ENCODE assay signal across 17 cellular contexts in the genomic region with DNA sequence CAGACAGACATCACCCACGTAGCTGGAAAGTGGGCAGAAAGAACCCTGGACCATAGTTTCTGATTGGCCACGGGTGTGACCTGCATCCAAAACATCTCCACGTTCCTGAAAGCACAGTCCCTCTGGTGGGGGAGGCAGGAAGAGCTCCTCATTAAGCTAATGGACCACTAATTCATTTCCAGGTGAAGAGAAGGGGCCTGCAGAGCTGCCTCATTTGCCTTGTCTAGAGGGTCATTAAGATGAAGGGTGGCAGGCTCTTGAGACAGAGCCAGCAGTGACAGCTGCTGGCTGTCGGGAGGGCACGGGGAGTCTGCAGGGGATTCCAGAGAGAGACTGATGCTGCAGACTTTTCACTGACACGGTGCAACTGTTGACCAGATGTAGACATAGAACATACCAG.
DNase-seq lines count a peak whose midpoint lies in the region; TF ChIP-seq lines count a peak whose summit lies in the region.
"Had no signal": no experiment of that assay in that cellular context is flagged by ENCODE, and none has a peak within 500 bp of the region (broad histone marks: within the 10 kb centered on the region; RNA-seq: fewer than 3 reads in every experiment).

No MANE protein-coding gene starts in this region.

- H3K9me3 Mint-ChIP-seq in brain (no peaks in the 10 kb centered on the region), progenitor cell of endocrine pancreas (ENCODE audit: low read depth) (no peaks in the 10 kb centered on the region), immature natural killer cell (no peaks in the 10 kb centered on the region)
- H3K9me3 Mint-ChIP-seq: mesothelial cell of epicardium had no signal

- peak; percentile 2 for DNase-seq in NCI-H1436 (lab: John Stamatoyannopoulos, UW)
- no peak for DNase-seq in NCI-H1436 treated with DMSO at 0.1 percent for 48 hours (lab: John Stamatoyannopoulos, UW)
- DNase-seq in NCI-H2171 (lab: John Stamatoyannopoulos, UW): peak; percentile 43
- DNase-seq in progenitor cell of endocrine pancreas (ENCODE audit: low spot score, unreplicated experiment): no peak
- no peak for DNase-seq in AG08395 (ENCODE audit: low spot score)
- DNase-seq in HK-2 (ENCODE audit: unreplicated experiment): no peak
- no peak for DNase-seq in immature natural killer cell
- DNase-seq: activated gamma-delta T cell; CD4-positive, CD25-positive, alpha-beta regulatory T cell; gastrocnemius medialis; ovary; spleen; stimulated activated naive CD8-positive, alpha-beta T cell treated with anti-CD3 and anti-CD28 coated beads, Interleukin-15, Interleukin-2, amounts not matched to agents 100 U/mL and 50 U/mL, for 24 hours; SW 1271; upper lobe of left lung had no signal

- H3K27ac Mint-ChIP-seq in brain: peak overlapping the region in 4 of 5 experiments; percentile 26 to 96 (median 66)
- peak overlapping the region; percentile 25 for H3K27ac Mint-ChIP-seq in progenitor cell of endocrine pancreas
- no peak overlapping the region for H3K27ac Mint-ChIP-seq in immature natural killer cell
- H3K27ac Mint-ChIP-seq: CD4-positive, CD25-positive, alpha-beta regulatory T cell; mesothelial cell of epicardium had no signal

- TF ChIP-seq CTCF in brain (conservative IDR thresholded peaks at IDR 0.05): peak in 1 of 2 experiments; percentile 41
- peak; percentile 40 for TF ChIP-seq CTCF in progenitor cell of endocrine pancreas (IDR thresholded peaks at IDR 0.05; ENCODE audit: unreplicated experiment)

- H3K27me3 Mint-ChIP-seq in brain (peaks cover 3% of the 10 kb centered on the region), progenitor cell of endocrine pancreas (peaks cover 9% of the 10 kb centered on the region), immature natural killer cell (ENCODE audit: low read depth in 3 of 3) (peaks cover 0 to 1% (median 0%) of the 10 kb centered on the region in 3 donors)
- H3K27me3 Mint-ChIP-seq: CD4-positive, CD25-positive, alpha-beta regulatory T cell had no signal

- H3K36me3 Mint-ChIP-seq in brain: no peaks in the 10 kb centered on the region
- H3K36me3 Mint-ChIP-seq in progenitor cell of endocrine pancreas (ENCODE audit: insufficient read depth): no peaks in the 10 kb centered on the region
- no peaks in the 10 kb centered on the region for H3K36me3 Mint-ChIP-seq in immature natural killer cell
- H3K36me3 Mint-ChIP-seq: CD4-positive, CD25-positive, alpha-beta regulatory T cell; mesothelial cell of epicardium had no signal

- H3K4me1 Mint-ChIP-seq in brain (peaks cover 56% of the 10 kb centered on the region), progenitor cell of endocrine pancreas (ENCODE audit: low read depth) (peaks cover 1% of the 10 kb centered on the region), immature natural killer cell (no peaks in the 10 kb centered on the region)
- H3K4me1 Mint-ChIP-seq: CD4-positive, CD25-positive, alpha-beta regulatory T cell; mesothelial cell of epicardium had no signal

- H3K4me3 Mint-ChIP-seq in brain: peak overlapping the region in 3 of 5 experiments; percentile 50 to 73 (median 69)
- H3K4me3 Mint-ChIP-seq in progenitor cell of endocrine pancreas (ENCODE audit: low read depth): no peak overlapping the region
- no peak overlapping the region for H3K4me3 Mint-ChIP-seq in immature natural killer cell
- H3K4me3 Mint-ChIP-seq: CD4-positive, CD25-positive, alpha-beta regulatory T cell; mesothelial cell of epicardium had no signal

Comparison
In these comparisons a context has a peak if more than half of its experiments do, and no peak if none do; other contexts are left out.
1. DNase-seq: peak in NCI-H1436 (single experiment) and NCI-H2171 (single experiment); none in NCI-H1436 treated with DMSO at 0.1 percent for 48 hours (single experiment), progenitor cell of endocrine pancreas (single experiment), AG08395 (single experiment), HK-2 (single experiment) and immature natural killer cell (0 of 3).
2. H3K27ac Mint-ChIP-seq: peak in brain (4 of 5) and progenitor cell of endocrine pancreas (single experiment); none in immature natural killer cell (0 of 6).
3. H3K4me3 Mint-ChIP-seq: peak in brain (3 of 5); none in progenitor cell of endocrine pancreas (single experiment) and immature natural killer cell (0 of 5).